Comparison of ENCODE assay signal across 19 cellular contexts in the genomic region with DNA sequence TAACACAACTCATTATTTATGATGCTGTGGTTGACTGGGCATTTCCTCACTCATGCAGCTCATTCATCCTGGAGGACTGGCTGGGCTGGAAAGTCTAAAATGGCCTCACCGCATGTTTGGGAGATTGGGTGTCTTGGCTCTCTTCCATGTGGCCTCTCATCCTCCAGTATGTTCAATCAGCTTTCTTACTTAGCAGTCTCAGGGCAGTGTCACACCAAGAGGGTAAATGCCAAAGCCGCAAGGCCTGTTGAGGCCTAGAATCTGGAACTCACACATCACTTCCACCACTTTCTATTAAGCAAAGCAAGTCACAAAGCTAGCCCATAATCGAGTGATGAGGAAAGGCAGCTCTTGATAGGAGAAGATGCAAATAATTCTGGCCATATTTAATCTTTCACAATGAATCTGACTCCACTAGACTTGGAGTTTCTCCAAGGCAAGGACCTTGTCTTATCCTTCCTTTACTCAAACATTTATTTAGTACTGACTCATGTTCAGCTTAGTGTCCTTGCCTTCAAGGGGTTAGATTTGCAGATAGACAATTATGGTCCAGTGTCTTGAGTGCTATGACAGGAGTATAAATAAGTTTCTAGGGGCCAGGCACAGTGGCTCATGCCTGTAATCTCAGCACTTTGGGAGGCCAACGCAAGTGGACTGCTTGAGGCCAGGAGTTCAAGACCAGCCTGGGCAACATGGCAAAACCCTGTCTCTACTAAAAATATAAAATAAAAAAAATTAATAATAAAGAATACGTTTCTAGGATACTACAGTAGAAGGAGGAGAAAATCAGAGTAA. TPM values are rescaled to one million over a fixed set of nuclear protein-coding genes. Genes with fewer than 3 reads are reported as not detected.
A peak's percentile ranks its signal among the peaks of the same experiment; 100 is the strongest.
DNase-seq lines count a peak whose midpoint lies in the region; ATAC-seq and TF ChIP-seq lines count a peak whose summit lies in the region.
"Had no signal": no experiment of that assay in that cellular context is flagged by ENCODE, and none has a peak within 500 bp of the region (broad histone marks: within the 10 kb centered on the region; RNA-seq: fewer than 3 reads in every experiment).

No MANE protein-coding gene starts in this region.

- H3K4me3 Mint-ChIP-seq in endothelial cell (ENCODE audit: unreplicated experiment) (no peak overlapping the region), neural crest cell (peak overlapping the region; percentile 38)
- H3K4me3 Mint-ChIP-seq: activated CD8-positive, alpha-beta T cell treated with anti-CD3 and anti-CD28 coated beads for 36 hours; CD8-positive, alpha-beta T cell; natural killer cell treated with Interleukin-12 subunit alpha and Interleukin-12 subunit beta and Interleukin-15 and Interleukin-18, amount 100 ng/mL, for 72 hours had no signal

- no peak for TF ChIP-seq POLR2A in Peyer's patch (IDR thresholded peaks at IDR 0.05)

- H3K9me3 Mint-ChIP-seq in endothelial cell (ENCODE audit: unreplicated experiment): no peaks in the 10 kb centered on the region
- H3K9me3 Mint-ChIP-seq in neural crest cell: no peaks in the 10 kb centered on the region
- H3K9me3 Mint-ChIP-seq: activated CD8-positive, alpha-beta T cell treated with anti-CD3 and anti-CD28 coated beads for 36 hours; CD8-positive, alpha-beta T cell had no signal

- H3K27ac Mint-ChIP-seq in endothelial cell (ENCODE audit: unreplicated experiment) (peak overlapping the region; percentile 61), neural crest cell (ENCODE audit: unreplicated experiment) (no peak overlapping the region)
- H3K27ac Mint-ChIP-seq: activated CD8-positive, alpha-beta T cell treated with anti-CD3 and anti-CD28 coated beads for 36 hours had no signal

- ATAC-seq in HG03135 (IDR thresholded peaks at IDR 0.05; ENCODE audit: unreplicated experiment): no peak
- ATAC-seq: activated CD8-positive, alpha-beta T cell treated with anti-CD3 and anti-CD28 coated beads for 36 hours; body of pancreas; CD8-positive, alpha-beta T cell; left ventricle myocardium superior; natural killer cell treated with Interleukin-12 subunit alpha and Interleukin-12 subunit beta and Interleukin-15 and Interleukin-18, amount 100 ng/mL, for 72 hours had no signal

- H3K36me3 ChIP-seq in Peyer's patch: no peaks in the 10 kb centered on the region

- H3K4me1 ChIP-seq in Peyer's patch: peaks cover 0 to 10% (median 4%) of the 10 kb centered on the region in 4 donors

- no peak for TF ChIP-seq CTCF in endothelial cell (IDR thresholded peaks at IDR 0.05; ENCODE audit: unreplicated experiment)
- no peak for TF ChIP-seq CTCF in neural crest cell (conservative IDR thresholded peaks at IDR 0.05)
- no peak for TF ChIP-seq CTCF in Peyer's patch (IDR thresholded peaks at IDR 0.05)

- H3K27me3 Mint-ChIP-seq in endothelial cell (ENCODE audit: unreplicated experiment) (peaks cover 16% of the 10 kb centered on the region), neural crest cell (ENCODE audit: low read depth) (no peaks in the 10 kb centered on the region)
- H3K27me3 Mint-ChIP-seq: activated CD8-positive, alpha-beta T cell treated with anti-CD3 and anti-CD28 coated beads for 36 hours; natural killer cell treated with Interleukin-12 subunit alpha and Interleukin-12 subunit beta and Interleukin-15 and Interleukin-18, amount 100 ng/mL, for 72 hours had no signal

- no peaks in the 10 kb centered on the region for H3K27me3 ChIP-seq in Peyer's patch
- H3K27me3 ChIP-seq: body of pancreas had no signal

- H3K4me1 Mint-ChIP-seq in endothelial cell (ENCODE audit: unreplicated experiment) (peaks cover 26% of the 10 kb centered on the region), neural crest cell (peaks cover 32% of the 10 kb centered on the region)

- H3K4me3 ChIP-seq in Peyer's patch: no peak overlapping the region
- H3K4me3 ChIP-seq: body of pancreas had no signal

- H3K27ac ChIP-seq in Peyer's patch: no peak overlapping the region
- H3K27ac ChIP-seq in substantia nigra (ENCODE audit: low read depth, low read length, poor library complexity, severe bottlenecking): no peak overlapping the region
- H3K27ac ChIP-seq: body of pancreas, KMS-11 had no signal

- peaks cover 20% of the 10 kb centered on the region for H3K36me3 Mint-ChIP-seq in endothelial cell (ENCODE audit: low read depth, unreplicated experiment)
- no peaks in the 10 kb centered on the region for H3K36me3 Mint-ChIP-seq in neural crest cell (ENCODE audit: low read depth)

- H3K9me3 ChIP-seq in Peyer's patch: no peaks in the 10 kb centered on the region
- H3K9me3 ChIP-seq: body of pancreas had no signal

- DNase-seq in EH (ENCODE audit: low read depth) (peak; percentile 99), NCI-H226 (peak; percentile 82), endothelial cell (ENCODE audit: low spot score) (no peak), neural crest cell (ENCODE audit: low read depth, low spot score) (no peak), NCI-H2029 treated with DMSO at 0.1 percent for 48 hours (lab: John Stamatoyannopoulos, UW) (no peak), Peyer's patch (no peak), substantia nigra (lab: John Stamatoyannopoulos, UW) (no peak)
- DNase-seq: activated CD8-positive, alpha-beta T cell treated with anti-CD3 and anti-CD28 coated beads for 36 hours; body of pancreas; CD8-positive, alpha-beta T cell; hippocampal formation; left ventricle myocardium superior; NCI-H1436; NCI-H524; SHP77; stimulated activated CD4-positive, alpha-beta T cell treated with anti-CD3 and anti-CD28 coated beads, Interleukin-4, amount 100 ng/mL, for 1 hour had no signal

RNA-seq across cellular contexts. Expression of a gene that starts 45.1 kb away (rescaled TPM):
- total RNA-seq in endothelial cell (ENCODE audit: unreplicated experiment): 15.6 TPM
- total RNA-seq in neural crest cell: 14.1 and 15.7 TPM in 2 replicates
- total RNA-seq in Peyer's patch: 10 to 100 TPM in 3 of 4 donors, not detected in 1; 23.1 to 30.8 (median 26.5) TPM

RNA-seq across cellular contexts. Expression of a gene that starts 45.4 kb away (rescaled TPM):
- total RNA-seq in endothelial cell (ENCODE audit: unreplicated experiment) (4.1 TPM), neural crest cell (5.6 and 5.9 TPM in 2 replicates), Peyer's patch (1 to 10 TPM; 3.7 to 7.7 (median 4.8) TPM)

Comparison
In these comparisons a context has a peak if more than half of its experiments do, and no peak if none do; other contexts are left out.
1. DNase-seq: peak in EH (single experiment) and NCI-H226 (single experiment); none in endothelial cell (single experiment), neural crest cell (single experiment), NCI-H2029 treated with DMSO at 0.1 percent for 48 hours (single experiment), Peyer's patch (0 of 3) and substantia nigra (0 of 49).